Comparison of ENCODE assay signal across 22 cellular contexts in the genomic region with DNA sequence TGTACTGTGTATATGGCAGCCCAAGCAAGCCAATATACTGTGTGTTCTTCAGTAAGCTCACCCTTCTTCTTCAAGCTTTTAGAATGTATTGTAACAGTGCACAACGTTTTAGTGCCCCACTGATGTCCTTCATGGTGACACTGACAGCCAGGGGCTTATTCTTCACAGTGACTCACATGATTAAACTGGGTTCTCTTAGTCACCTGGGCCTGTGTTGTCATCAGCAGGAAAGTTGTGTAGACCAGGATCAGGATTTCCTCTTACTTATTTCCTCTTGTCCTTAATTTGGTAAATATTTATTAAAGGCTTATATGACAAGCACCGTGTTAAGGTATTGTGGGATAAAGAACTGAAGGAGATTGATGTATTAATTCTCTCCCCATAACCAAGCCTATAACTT.
"Had no signal": no experiment of that assay in that cellular context is flagged by ENCODE, and none has a peak within 500 bp of the region (broad histone marks: within the 10 kb centered on the region; RNA-seq: fewer than 3 reads in every experiment).

No MANE protein-coding gene starts in this region.

- ATAC-seq: gastrocnemius medialis; natural killer cell treated with Interleukin-12 subunit alpha and Interleukin-12 subunit beta and Interleukin-15 and Interleukin-18, amount 100 ng/mL, for 72 hours; pancreas; right cardiac atrium; stimulated activated naive CD8-positive, alpha-beta T cell treated with anti-CD3 and anti-CD28 coated beads, Interleukin-15, amount 100 ng/mL, for 72 hours had no signal

- DNase-seq: activated CD4-positive, alpha-beta memory T cell treated with anti-CD3 and anti-CD28 coated beads for 36 hours; activated CD4-positive, alpha-beta T cell treated with anti-CD3 and anti-CD28 coated beads for 4 hours; activated CD4-positive, CD25-positive, alpha-beta regulatory T cell; activated effector memory CD4-positive, alpha-beta T cell treated with Interleukin-2 at 50 U/mL for 16 hours; activated naive CD4-positive, alpha-beta T cell treated with anti-CD3 and anti-CD28 coated beads, Interleukin-2, amount 10 ng/mL, durations not matched to agents 7 days and 5 days; activated T-cell treated with anti-CD3 and anti-CD28 coated beads, Interleukin-2, amount 50 U/mL, for 48 hours; aorta; effector CD8-positive, alpha-beta T cell; gastrocnemius medialis; hippocampal formation; kidney glomerular epithelial cell; left ventricle myocardium inferior; midbrain; pancreas; right cardiac atrium; stimulated activated CD4-positive, alpha-beta T cell treated with anti-CD3 and anti-CD28 coated beads, Interleukin-12 subunit alpha, Interleukin-12 subunit beta, amount 100 ng/mL, for 4 hours; stimulated activated CD4-positive, alpha-beta T cell treated with anti-CD3 and anti-CD28 coated beads, Interleukin-4, amount 100 ng/mL, for 4 hours; stimulated activated naive CD8-positive, alpha-beta T cell treated with anti-CD3 and anti-CD28 coated beads, Interleukin-15, amount 100 ng/mL, for 72 hours; T1000; tibial artery had no signal

- H3K27ac ChIP-seq: esophagus muscularis mucosa, gastrocnemius medialis, left ventricle myocardium inferior, pancreas, tibial artery had no signal
